In the genomic region with DNA sequence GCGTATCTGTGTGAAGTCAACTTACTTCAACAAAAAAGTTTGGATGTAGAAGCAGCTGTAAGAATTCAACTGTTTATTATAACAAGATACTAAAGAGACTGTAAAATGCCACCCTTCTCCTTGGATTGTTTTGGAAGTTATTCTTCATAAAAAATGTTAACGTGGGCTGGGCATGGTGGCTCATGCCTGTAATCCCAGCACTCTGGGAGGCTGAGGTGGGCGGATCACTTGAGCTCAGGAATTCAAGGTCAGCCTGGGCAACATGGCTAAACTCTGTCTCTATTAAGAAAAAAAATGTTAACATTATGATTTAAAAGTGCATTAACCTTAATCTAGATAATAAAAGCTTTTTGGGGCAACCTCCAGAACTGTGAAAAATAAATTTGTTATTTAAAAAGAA, we compare ENCODE assay signal across 1 cellular context.
TF ChIP-seq lines count a peak whose summit lies in the region.

No MANE protein-coding gene starts in this region.

TF ChIP-seq in IMR-90, 13 proteins besides CTCF, POLR2A, EP300 and RAD21:
- no peak for TF ChIP-seq RFX5 (IDR thresholded peaks at IDR 0.05; ENCODE audit: low read depth, low read length)
- 0 out of 2 replicates have a peak, but pooled peaks have one; percentile 47 for TF ChIP-seq MXI1 (IDR thresholded peaks at IDR 0.05; ENCODE audit: borderline replicate concordance, low read depth, low read length)
